Comparison of ENCODE assay signal across 11 cellular contexts in genomic region chr3:12560505-12561188, GRCh38. TPM values are rescaled to one million over a fixed set of nuclear protein-coding genes. Genes with fewer than 3 reads are reported as not detected.
DNase-seq lines count a peak whose midpoint lies in the region; ATAC-seq, FAIRE-seq and TF ChIP-seq lines count a peak whose summit lies in the region.
"Had no signal": no experiment of that assay in that cellular context is flagged by ENCODE, and none has a peak within 500 bp of the region (broad histone marks: within the 10 kb centered on the region; RNA-seq: fewer than 3 reads in every experiment).

No MANE protein-coding gene starts in this region.

- TF ChIP-seq RAD21 in IMR-90 (IDR thresholded peaks at IDR 0.05; ENCODE audit: low read length) (no peak), SK-N-SH (IDR thresholded peaks at IDR 0.05; ENCODE audit: low read length) (no peak)

- TF ChIP-seq EP300 in SK-N-SH (IDR thresholded peaks at IDR 0.05; ENCODE audit: borderline replicate concordance in 1 of 2, low read depth in 1 of 2, low read length in 1 of 2) = no peak

- peaks cover 15% of the 10 kb centered on the region for H3K9me1 ChIP-seq in IMR-90 (ENCODE audit: insufficient read depth, low read length)

- H3K56ac ChIP-seq in IMR-90 (ENCODE audit: extremely low read depth, insufficient read depth, low read length) = no peak overlapping the region

- no peak overlapping the region for H3K4me2 ChIP-seq in IMR-90 (ENCODE audit: low read depth, low read length)
- no peak overlapping the region for H3K4me2 ChIP-seq in SK-N-SH

- H3K4me3 ChIP-seq in GM12865 (ENCODE audit: low read depth, low read length) (peak overlapping the region; percentile 38), IMR-90 (ENCODE audit: insufficient read depth, low read depth, low read length) (no peak overlapping the region), SK-N-SH (ENCODE audit: low read depth in 2 of 2, low read length in 1 of 2) (no peak overlapping the region), Caco-2 (ENCODE audit: low read depth, low read length) (no peak overlapping the region), pancreas (no peak overlapping the region)
- H3K4me3 ChIP-seq: lung had no signal

- peak overlapping the region; percentile 42 to 45 for H3K27ac Mint-ChIP-seq in effector memory CD8-positive, alpha-beta T cell
- no peak overlapping the region for H3K27ac Mint-ChIP-seq in Caco-2 (ENCODE audit: unreplicated experiment)

- no peak overlapping the region; the same call in 1 of the 2 replicates for H2BK20ac ChIP-seq in IMR-90 (ENCODE audit: low read depth, low read length)

- dilution Hi-C loops in IMR-90 (cut with HindIII; ENCODE audit: low sequenced_read_pairs, unreplicated experiment) = no loop called here

- no peak overlapping the region for H2BK15ac ChIP-seq in IMR-90 (ENCODE audit: low read depth, low read length)

- no peak overlapping the region for H2AK5ac ChIP-seq in IMR-90 (ENCODE audit: low read depth, low read length)

- H2BK5ac ChIP-seq in IMR-90 (ENCODE audit: low read depth, low read length, poor library complexity, severe bottlenecking) = no peak overlapping the region

- no peaks in the 10 kb centered on the region for H3K36me3 ChIP-seq in IMR-90 (ENCODE audit: control insufficient read depth, insufficient read depth, low read length)
- peaks cover 0 to 3% of the 10 kb centered on the region in 2 experiments for H3K36me3 ChIP-seq in SK-N-SH (replicated peaks in 1 of 2; ENCODE audit: control insufficient read depth in 1 of 2, insufficient read depth in 2 of 2, low read length in 1 of 2)
- no peaks in the 10 kb centered on the region for H3K36me3 ChIP-seq in Caco-2 (ENCODE audit: control insufficient read depth, insufficient read depth, low read length)
- no peaks in the 10 kb centered on the region for H3K36me3 ChIP-seq in pancreas

- H2BK120ac ChIP-seq in IMR-90 (ENCODE audit: low read depth, low read length) = no peak overlapping the region

- H3K18ac ChIP-seq in IMR-90 (ENCODE audit: low read depth, low read length) = no peak overlapping the region

- DNase-seq in GM12865 (ENCODE audit: low read depth) = peak; percentile 83
- DNase-seq in IMR-90 = no peak
- DNase-seq in effector memory CD8-positive, alpha-beta T cell = no peak
- DNase-seq in SK-N-SH = no peak
- DNase-seq in Caco-2 = no peak
- DNase-seq in NCI-H226 = no peak
- no peak for DNase-seq in pancreas
- DNase-seq: NCI-H526 treated with DMSO at 0.1 percent for 48 hours had no signal

- H3K27me3 Mint-ChIP-seq in effector memory CD8-positive, alpha-beta T cell = peaks cover 0 to 4% of the 10 kb centered on the region in 2 donors
- no peaks in the 10 kb centered on the region for H3K27me3 Mint-ChIP-seq in Caco-2 (ENCODE audit: insufficient read depth, unreplicated experiment)

- no peak overlapping the region for H4K8ac ChIP-seq in IMR-90 (ENCODE audit: low read depth in 2 of 2, low read length in 2 of 2)

- H3K23ac ChIP-seq in IMR-90 (ENCODE audit: low read depth, low read length) = 0 out of 2 replicates have a peak overlapping the region, but pooled peaks have one; percentile 0

- no peak for TF ChIP-seq CTCF in GM12865 (IDR thresholded peaks at IDR 0.05; ENCODE audit: insufficient read depth, low read depth, low read length, missing control alignments)
- no peak for TF ChIP-seq CTCF in IMR-90 (conservative IDR thresholded peaks at IDR 0.05; ENCODE audit: low read depth, low read length)
- no peak for TF ChIP-seq CTCF in SK-N-SH (IDR thresholded peaks at IDR 0.05)
- TF ChIP-seq CTCF in Caco-2 (IDR thresholded peaks at IDR 0.05; ENCODE audit: insufficient read depth in 1 of 2, low read depth in 1 of 2, low read length in 1 of 2, severe bottlenecking in 1 of 2, unreplicated experiment in 1 of 2) = no peak
- no peak for TF ChIP-seq CTCF in pancreas (IDR thresholded peaks at IDR 0.05)

- no peak overlapping the region for H4K91ac ChIP-seq in IMR-90 (ENCODE audit: insufficient read depth, low read depth, low read length)

- FAIRE-seq in pancreas (lab: Jason Lieb, UNC) = no peak
- FAIRE-seq: endothelial cell of umbilical vein had no signal

- POLR2A ChIA-PET in IMR-90 (lab: Charles Lee; ENCODE audit: unreplicated experiment) (no interaction called here), SK-N-SH (lab: Yijun Ruan, JAX) (no interaction called here), Caco-2 (lab: Charles Lee) (no interaction called here)

- H3K9ac ChIP-seq in IMR-90 (ENCODE audit: low read depth, low read length) = no peak overlapping the region
- no peak overlapping the region for H3K9ac ChIP-seq in SK-N-SH

- ATAC-seq in GM21423 (IDR thresholded peaks at IDR 0.05; ENCODE audit: unreplicated experiment) (peak; percentile 48), IMR-90 (ENCODE audit: low read depth) (no peak), pancreas (no peak)
- ATAC-seq in effector memory CD8-positive, alpha-beta T cell (replicated peaks) = no peak

- no CpG with 5 or more reads among the region's 5 CpGs for WGBS in IMR-90 (ENCODE audit: extremely low coverage in 2 of 2, insufficient read length in 1 of 2), 2 experiments
- 95% methylated on average over 5 of the region's 5 CpGs for WGBS in SK-N-SH (ENCODE audit: low lambda C conversion rate)
- 62 to 71% methylated on average over 5 of the region's 5 CpGs for WGBS in pancreas, 2 donors

- peaks cover 86% of the 10 kb centered on the region for H3K79me2 ChIP-seq in SK-N-SH (ENCODE audit: insufficient read depth)

- no peak overlapping the region for H2AK9ac ChIP-seq in IMR-90 (replicated peaks; ENCODE audit: low read depth, low read length, poor library complexity)

- H2AFZ ChIP-seq in IMR-90 (replicated peaks; ENCODE audit: low read length, poor library complexity) (no peak overlapping the region), SK-N-SH (ENCODE audit: low read depth) (no peak overlapping the region)

- BruUV-seq in IMR-90 (replicated peaks; lab: Mats Ljungman, UMichigan) (no TSS peak), Caco-2 (replicated peaks; lab: Mats Ljungman, UMichigan) (no TSS peak)

- H3K27me3 ChIP-seq in IMR-90 (ENCODE audit: control insufficient read depth, insufficient read depth, low read length) (no peaks in the 10 kb centered on the region), SK-N-SH (ENCODE audit: insufficient read depth) (no peaks in the 10 kb centered on the region), Caco-2 (replicated peaks; ENCODE audit: control insufficient read depth, insufficient read depth, low read length) (no peaks in the 10 kb centered on the region), pancreas (no peaks in the 10 kb centered on the region)

- intact Hi-C loops in IMR-90 (cut with micrococcal nuclease) (no loop called here), Caco-2 (cut with micrococcal nuclease; ENCODE audit: unreplicated experiment) (loop anchor here (5.0 kb wide), 1 partner anchor 332 kb away; no protein-coding TSS in a partner anchor), pancreas (cut with DNase I) (loop anchor here in 1 of 3 donors (10.0 kb wide), 1 partner anchor 94 kb away; no protein-coding TSS in a partner anchor)

- H3K9me3 Mint-ChIP-seq in effector memory CD8-positive, alpha-beta T cell = no peaks in the 10 kb centered on the region
- H3K9me3 Mint-ChIP-seq in Caco-2 (ENCODE audit: unreplicated experiment) = no peaks in the 10 kb centered on the region

- TF ChIP-seq POLR2A in IMR-90 (IDR thresholded peaks at IDR 0.05; ENCODE audit: low read depth, low read length) = no peak

- H3K4me1 ChIP-seq in IMR-90 (ENCODE audit: control insufficient read depth, insufficient read depth, low read length) = peaks cover 10% of the 10 kb centered on the region
- H3K4me1 ChIP-seq in SK-N-SH (ENCODE audit: control insufficient read depth in 1 of 2, insufficient read depth in 2 of 2, low read depth in 1 of 2, low read length in 1 of 2) = peaks cover 8 to 16% of the 10 kb centered on the region in 2 experiments; a peak in 3 of 4 replicates
- peaks cover 24% of the 10 kb centered on the region for H3K4me1 ChIP-seq in Caco-2
- peaks cover 24 to 39% (median 31%) of the 10 kb centered on the region in 3 donors for H3K4me1 ChIP-seq in pancreas

- in situ Hi-C loops in IMR-90 (cut with MboI; ENCODE audit: low sequenced_read_pairs) = no loop called here

- H3K4me1 Mint-ChIP-seq in effector memory CD8-positive, alpha-beta T cell (ENCODE audit: low read depth in 2 of 2) = peaks cover 43 to 57% of the 10 kb centered on the region in 2 donors
- H3K4me1 Mint-ChIP-seq in Caco-2 (ENCODE audit: low read depth, unreplicated experiment) = peaks cover 26% of the 10 kb centered on the region

- CTCF ChIA-PET in IMR-90 (lab: Yijun Ruan, JAX) (no interaction called here), SK-N-SH (lab: Yijun Ruan, JAX) (interaction anchor here (1.4 kb wide), 1 partner anchor 426 kb away, joined by 4 read pairs; no protein-coding TSS in a partner anchor), Caco-2 (lab: Charles Lee) (no interaction called here)

- H3K27ac ChIP-seq in IMR-90 (ENCODE audit: insufficient read depth, low read length) (no peak overlapping the region), SK-N-SH (ENCODE audit: low read depth in 2 of 2, low read length in 1 of 2) (no peak overlapping the region), pancreas (no peak overlapping the region)

- H3K9me3 ChIP-seq in IMR-90 (ENCODE audit: control insufficient read depth, insufficient read depth, low read length) = no peaks in the 10 kb centered on the region
- no peaks in the 10 kb centered on the region for H3K9me3 ChIP-seq in SK-N-SH
- H3K9me3 ChIP-seq in Caco-2 = no peaks in the 10 kb centered on the region
- H3K9me3 ChIP-seq in pancreas = no peaks in the 10 kb centered on the region

- H4K20me1 ChIP-seq in IMR-90 (ENCODE audit: insufficient read depth, low read length) (peaks cover 73% of the 10 kb centered on the region), SK-N-SH (ENCODE audit: insufficient read depth) (peaks cover 55% of the 10 kb centered on the region)

- H3F3A ChIP-seq in SK-N-SH (replicated peaks; ENCODE audit: insufficient read depth) = no peaks in the 10 kb centered on the region

- peaks cover 10% of the 10 kb centered on the region for H3K36me3 Mint-ChIP-seq in effector memory CD8-positive, alpha-beta T cell (ENCODE audit: insufficient read depth)
- peaks cover 8% of the 10 kb centered on the region for H3K36me3 Mint-ChIP-seq in Caco-2 (ENCODE audit: insufficient read depth, unreplicated experiment)

- no peaks in the 10 kb centered on the region for H3K9me2 ChIP-seq in SK-N-SH

- no peak overlapping the region for H4K5ac ChIP-seq in IMR-90 (ENCODE audit: low read depth, low read length)

- H3K14ac ChIP-seq in IMR-90 (replicated peaks; ENCODE audit: low read depth, low read length) = no peak overlapping the region

- no peak overlapping the region for H3K4ac ChIP-seq in IMR-90 (ENCODE audit: low read depth, low read length)

- peaks cover 6 to 63% of the 10 kb centered on the region in 2 experiments; a peak in 3 of 4 replicates for H3K79me1 ChIP-seq in IMR-90 (ENCODE audit: low read depth in 1 of 2, low read length in 2 of 2)

- no peak overlapping the region for H3K4me3 Mint-ChIP-seq in effector memory CD8-positive, alpha-beta T cell
- H3K4me3 Mint-ChIP-seq in Caco-2 (ENCODE audit: unreplicated experiment) = no peak overlapping the region

RNA-seq across cellular contexts. Expression of gene MKRN2, which starts 3.8 kb away (rescaled TPM):
- total RNA-seq in IMR-90 (2012; rRNA removed) (65.6 and 65.8 TPM in 2 replicates), Caco-2 (2022) (22.4 and 25.2 TPM in 2 replicates), pancreas (10 to 100 TPM; 11.8 to 17.0 (median 13.9) TPM)
- polyA plus RNA-seq in IMR-90 (2012; rRNA removed) (43.5 and 44.4 TPM in 2 replicates), SK-N-SH (2012; rRNA removed) (29.8 and 39.6 TPM in 2 replicates), pancreas (10 to 100 TPM in 1 of 2 donors, 1 to 10 TPM in 1; 8.5 to 11.8 TPM)
- 35.3 and 42.3 TPM in 2 replicates for polyA plus RNA-seq in IMR-90 (2012; cell fraction: cytosol; rRNA removed)
- 21.5 and 30.4 TPM in 2 replicates for polyA plus RNA-seq in IMR-90 (2012; cell fraction: nucleus; rRNA removed; ENCODE audit: low replicate concordance)
- 29.3 and 35.0 TPM in 2 replicates for polyA plus RNA-seq in SK-N-SH (2012; cell fraction: cytosol; rRNA removed)
- polyA plus RNA-seq in SK-N-SH (2012; cell fraction: nucleus; rRNA removed) = 21.0 and 29.3 TPM in 2 replicates

RNA-seq across cellular contexts. Expression of gene MKRN2OS, which starts 15.3 kb away (rescaled TPM):
- not detected in 2 replicates for total RNA-seq in IMR-90 (2012; rRNA removed)
- polyA plus RNA-seq in IMR-90 (2012; rRNA removed) = not detected in 2 replicates
- polyA plus RNA-seq in IMR-90 (2012; cell fraction: cytosol; rRNA removed) = not detected in 2 replicates
- polyA plus RNA-seq in IMR-90 (2012; cell fraction: nucleus; rRNA removed; ENCODE audit: low replicate concordance) = not detected in 2 replicates
- polyA plus RNA-seq in SK-N-SH (2012; rRNA removed) = not detected in 2 replicates
- polyA plus RNA-seq in SK-N-SH (2012; cell fraction: cytosol; rRNA removed) = not detected in 2 replicates
- polyA plus RNA-seq in SK-N-SH (2012; cell fraction: nucleus; rRNA removed) = not detected in 2 replicates
- 1.6 and 1.7 TPM in 2 replicates for total RNA-seq in Caco-2 (2022)
- 1 to 10 TPM; 1.5 to 3.9 (median 2.4) TPM for total RNA-seq in pancreas
- 1 to 10 TPM; 1.9 to 3.2 TPM for polyA plus RNA-seq in pancreas
- total RNA-seq: endothelial cell of umbilical vein had no signal
- polyA plus RNA-seq: endothelial cell of umbilical vein had no signal
